In genomic region chr5:43286623-43287022, GRCh38 we compare ENCODE assay signal across 28 cellular contexts. TPM values are rescaled to one million over a fixed set of nuclear protein-coding genes. Genes with fewer than 3 reads are reported as not detected.
A peak's percentile ranks its signal among the peaks of the same experiment; 100 is the strongest.
DNase-seq lines count a peak whose midpoint lies in the region; ATAC-seq, FAIRE-seq and TF ChIP-seq lines count a peak whose summit lies in the region.
"Had no signal": no experiment of that assay in that cellular context is flagged by ENCODE, and none has a peak within 500 bp of the region (broad histone marks: within the 10 kb centered on the region; RNA-seq: fewer than 3 reads in every experiment).

No MANE protein-coding gene starts in this region.

- peak; percentile 71 for FAIRE-seq in keratinocyte (lab: Jason Lieb, UNC)
- no peak for FAIRE-seq in small intestine (lab: Jason Lieb, UNC)

- no peaks in the 10 kb centered on the region for H3K4me1 Mint-ChIP-seq in T-helper 17 cell
- peaks cover 9% of the 10 kb centered on the region for H3K4me1 Mint-ChIP-seq in activated CD8-positive, alpha-beta memory T cell treated with anti-CD3 and anti-CD28 coated beads, Interleukin-2, amount 10 ng/mL, durations not matched to agents 7 days and 5 days
- H3K4me1 Mint-ChIP-seq: memory B cell, T-cell had no signal

- DNase-seq in left ventricle myocardium superior, result no peak
- DNase-seq in cardiac septum (ENCODE audit: low spot score), result no peak
- DNase-seq in T-helper 17 cell, result no peak
- DNase-seq in keratinocyte (ENCODE audit: low read depth, low spot score), result no peak
- no peak for DNase-seq in small intestine
- no peak for DNase-seq in foreskin melanocyte
- no peak for DNase-seq in activated CD8-positive, alpha-beta memory T cell treated with anti-CD3 and anti-CD28 coated beads, Interleukin-2, amount 10 ng/mL, durations not matched to agents 7 days and 5 days
- DNase-seq: ACHN; activated naive CD4-positive, alpha-beta T cell treated with anti-CD3 and anti-CD28 coated beads, Interleukin-2, amount 10 ng/mL, durations not matched to agents 7 days and 5 days; activated T-cell treated with anti-CD3 and anti-CD28 coated beads, Interleukin-2, amount 50 U/mL, for 72 hours; anterior cingulate cortex; BE2C; foreskin fibroblast; left cardiac atrium; NCI-H1417 treated with DMSO at 0.1 percent for 48 hours; NCI-H2081 treated with DMSO at 0.1 percent for 48 hours; NCI-H226; NCI-H748 treated with DMSO at 0.1 percent for 48 hours; T-cell had no signal

- H3K79me2 ChIP-seq in keratinocyte (ENCODE audit: control insufficient read depth, insufficient read depth, low read length), result no peaks in the 10 kb centered on the region

- H3K27me3 ChIP-seq in keratinocyte (ENCODE audit: control insufficient read depth, extremely low read depth, insufficient read depth, low read length) (no peaks in the 10 kb centered on the region), small intestine (ENCODE audit: control insufficient read depth in 2 of 2, insufficient read depth in 2 of 2, low read length in 2 of 2) (no peaks in the 10 kb centered on the region)
- H3K27me3 ChIP-seq: BE2C, SJSA1, vagina had no signal

- intact Hi-C loops in left ventricle myocardium superior (cut with micrococcal nuclease) (no loop called here), cardiac septum (cut with DNase I) (no loop called here)

- H3K4me1 ChIP-seq in keratinocyte (ENCODE audit: control insufficient read depth, extremely low read depth, insufficient read depth, low read length) (peaks cover 16% of the 10 kb centered on the region), small intestine (ENCODE audit: control insufficient read depth in 2 of 2, insufficient read depth in 1 of 2, low read depth in 1 of 2, low read length in 1 of 2) (no peaks in the 10 kb centered on the region)
- H3K4me1 ChIP-seq: BE2C, SJSA1, vagina had no signal

- H3K4me3 ChIP-seq in keratinocyte (ENCODE audit: control insufficient read depth in 2 of 3, extremely low read depth in 1 of 3, insufficient read depth in 2 of 3, low read depth in 1 of 3, low read length in 3 of 3) (no peak overlapping the region), small intestine (ENCODE audit: low read depth in 1 of 2, low read length in 2 of 2) (no peak overlapping the region)
- H3K4me3 ChIP-seq: coronary artery, SJSA1, thoracic aorta, vagina had no signal

- H3K4me2 ChIP-seq in keratinocyte (ENCODE audit: control insufficient read depth, extremely low read depth, insufficient read depth, low read depth, low read length), result no peak overlapping the region
- H3K4me2 ChIP-seq: KMS-11 had no signal

- H3K36me3 Mint-ChIP-seq in T-helper 17 cell (ENCODE audit: low read depth), result peaks cover 9% of the 10 kb centered on the region
- peaks cover 41% of the 10 kb centered on the region for H3K36me3 Mint-ChIP-seq in activated CD8-positive, alpha-beta memory T cell treated with anti-CD3 and anti-CD28 coated beads, Interleukin-2, amount 10 ng/mL, durations not matched to agents 7 days and 5 days

- peaks cover 2% of the 10 kb centered on the region for H4K20me1 ChIP-seq in keratinocyte (ENCODE audit: control insufficient read depth, extremely low read depth, insufficient read depth, low read length)

- no peak overlapping the region for H3K9ac ChIP-seq in keratinocyte (ENCODE audit: control insufficient read depth, extremely low read depth, insufficient read depth, low read length)
- H3K9ac ChIP-seq: KMS-11 had no signal

- dilution Hi-C loops in keratinocyte (cut with MboI; ENCODE audit: extremely low pct_ligation_motif_present, low sequenced_read_pairs), result no loop called here

- CTCF ChIA-PET in activated CD8-positive, alpha-beta memory T cell treated with anti-CD3 and anti-CD28 coated beads, Interleukin-2, amount 10 ng/mL, durations not matched to agents 7 days and 5 days (lab: Charles Lee), result no interaction called here

- no peak for TF ChIP-seq CTCF in keratinocyte (optimal IDR thresholded peaks at IDR 0.05 in 1 of 3, IDR thresholded peaks at IDR 0.05 in 1 of 3, conservative IDR thresholded peaks at IDR 0.05 in 1 of 3; ENCODE audit: extremely low read depth in 1 of 3, insufficient read depth in 2 of 3, low read length in 3 of 3)

- no peak overlapping the region for H2AFZ ChIP-seq in keratinocyte (ENCODE audit: control insufficient read depth, low read length)

- H3K36me3 ChIP-seq in keratinocyte (ENCODE audit: control insufficient read depth in 2 of 2, extremely low read depth in 1 of 2, insufficient read depth in 2 of 2, low read length in 2 of 2) (peaks cover 9 to 11% of the 10 kb centered on the region in 2 experiments), small intestine (ENCODE audit: control insufficient read depth in 2 of 2, insufficient read depth in 2 of 2, low read length in 2 of 2) (peaks cover 9% of the 10 kb centered on the region in 2 donors)

- H3K4me3 Mint-ChIP-seq in T-helper 17 cell, result no peak overlapping the region
- no peak overlapping the region for H3K4me3 Mint-ChIP-seq in activated CD8-positive, alpha-beta memory T cell treated with anti-CD3 and anti-CD28 coated beads, Interleukin-2, amount 10 ng/mL, durations not matched to agents 7 days and 5 days
- H3K4me3 Mint-ChIP-seq: activated naive CD4-positive, alpha-beta T cell treated with anti-CD3 and anti-CD28 coated beads, Interleukin-2, amount 10 ng/mL, durations not matched to agents 7 days and 5 days; activated T-cell treated with anti-CD3 and anti-CD28 coated beads, Interleukin-2, amount 50 U/mL, for 72 hours; memory B cell; stimulated activated naive CD8-positive, alpha-beta T cell treated with anti-CD3 and anti-CD28 coated beads, Interleukin-15, Interleukin-2, amounts not matched to agents 100 ng/mL and 50 ng/mL, for 24 hours; T-cell had no signal

- ATAC-seq in left ventricle myocardium superior (peak; percentile 27), T-helper 17 cell (peak; percentile 32), GM18519 (IDR thresholded peaks at IDR 0.05; ENCODE audit: low FRiP score, unreplicated experiment) (no peak)
- no peak for ATAC-seq in activated CD8-positive, alpha-beta memory T cell treated with anti-CD3 and anti-CD28 coated beads, Interleukin-2, amount 10 ng/mL, durations not matched to agents 7 days and 5 days
- ATAC-seq: activated T-cell treated with anti-CD3 and anti-CD28 coated beads, Interleukin-2, amount 50 U/mL, for 72 hours; esophagus mucosa; left cardiac atrium; T-cell had no signal

- no peaks in the 10 kb centered on the region for H3K9me1 ChIP-seq in keratinocyte (ENCODE audit: control insufficient read depth, extremely low read depth, insufficient read depth, low read length)

- H3K9me3 ChIP-seq in T-helper 17 cell (ENCODE audit: control insufficient read depth, low read length, poor library complexity, severe bottlenecking) (no peaks in the 10 kb centered on the region), keratinocyte (ENCODE audit: control insufficient read depth, low read depth, low read length) (no peaks in the 10 kb centered on the region), small intestine (ENCODE audit: control insufficient read depth, low read depth) (no peaks in the 10 kb centered on the region)
- H3K9me3 ChIP-seq: BE2C, SJSA1, thoracic aorta, vagina had no signal

- H3K9me3 Mint-ChIP-seq in activated CD8-positive, alpha-beta memory T cell treated with anti-CD3 and anti-CD28 coated beads, Interleukin-2, amount 10 ng/mL, durations not matched to agents 7 days and 5 days (ENCODE audit: low read depth), result no peaks in the 10 kb centered on the region
- H3K9me3 Mint-ChIP-seq: activated naive CD4-positive, alpha-beta T cell treated with anti-CD3 and anti-CD28 coated beads, Interleukin-2, amount 10 ng/mL, durations not matched to agents 7 days and 5 days; activated T-cell treated with anti-CD3 and anti-CD28 coated beads, Interleukin-2, amount 50 U/mL, for 72 hours; stimulated activated naive CD8-positive, alpha-beta T cell treated with anti-CD3 and anti-CD28 coated beads, Interleukin-15, Interleukin-2, amounts not matched to agents 100 ng/mL and 50 ng/mL, for 24 hours; T-cell had no signal

- no peaks in the 10 kb centered on the region for H3K27me3 Mint-ChIP-seq in T-helper 17 cell
- no peaks in the 10 kb centered on the region for H3K27me3 Mint-ChIP-seq in activated CD8-positive, alpha-beta memory T cell treated with anti-CD3 and anti-CD28 coated beads, Interleukin-2, amount 10 ng/mL, durations not matched to agents 7 days and 5 days
- H3K27me3 Mint-ChIP-seq: activated naive CD4-positive, alpha-beta T cell treated with anti-CD3 and anti-CD28 coated beads, Interleukin-2, amount 10 ng/mL, durations not matched to agents 7 days and 5 days; memory B cell; stimulated activated naive CD8-positive, alpha-beta T cell treated with anti-CD3 and anti-CD28 coated beads, Interleukin-15, Interleukin-2, amounts not matched to agents 100 ng/mL and 50 ng/mL, for 24 hours; T-cell had no signal

- peak overlapping the region; percentile 14 for H3K27ac Mint-ChIP-seq in T-helper 17 cell
- no peak overlapping the region for H3K27ac Mint-ChIP-seq in activated CD8-positive, alpha-beta memory T cell treated with anti-CD3 and anti-CD28 coated beads, Interleukin-2, amount 10 ng/mL, durations not matched to agents 7 days and 5 days
- H3K27ac Mint-ChIP-seq: activated naive CD4-positive, alpha-beta T cell treated with anti-CD3 and anti-CD28 coated beads, Interleukin-2, amount 10 ng/mL, durations not matched to agents 7 days and 5 days; activated T-cell treated with anti-CD3 and anti-CD28 coated beads, Interleukin-2, amount 50 U/mL, for 72 hours; memory B cell; stimulated activated naive CD8-positive, alpha-beta T cell treated with anti-CD3 and anti-CD28 coated beads, Interleukin-15, Interleukin-2, amounts not matched to agents 100 ng/mL and 50 ng/mL, for 24 hours; T-cell had no signal

- H3K27ac ChIP-seq in keratinocyte (ENCODE audit: control insufficient read depth, insufficient read depth, low read length) (no peak overlapping the region), small intestine (ENCODE audit: low read depth in 1 of 2, low read length in 1 of 2) (no peak overlapping the region)
- H3K27ac ChIP-seq: coronary artery, KMS-11, SJSA1, thoracic aorta, vagina had no signal

RNA-seq across cellular contexts. Expression of gene HMGCS1, which starts 26.6 kb away (rescaled TPM):
- total RNA-seq in left ventricle myocardium superior (25.4 TPM), cardiac septum (34.4 TPM), T-helper 17 cell (10 to 100 TPM; 71.1 to 97.5 TPM)
- polyA plus RNA-seq in keratinocyte (201 to 512 TPM (median 381 TPM) in 3 replicates), small intestine (10 to 100 TPM; 46.7 to 84.5 (median 58.6) TPM)
- polyA plus RNA-seq in keratinocyte (2011; ENCODE audit: low read depth), result 170 TPM
- polyA plus RNA-seq in keratinocyte (2011; cell fraction: cytosol; rRNA removed), result 110 and 222 TPM in 2 replicates
- 312 and 435 TPM in 2 replicates for polyA plus RNA-seq in keratinocyte (2011; cell fraction: nucleus; rRNA removed)
- 83.4 and 351 TPM in 2 replicates for polyA plus RNA-seq in keratinocyte (2012; ENCODE audit: low replicate concordance)
- polyA minus RNA-seq in keratinocyte, result 101 to 485 TPM (median 163 TPM) in 3 replicates
- polyA minus RNA-seq in keratinocyte (2011; cell fraction: cytosol; rRNA and poly(A)+ RNA removed), result 148 TPM
- 272 and 495 TPM in 2 replicates for polyA minus RNA-seq in keratinocyte (2011; cell fraction: nucleus; rRNA and poly(A)+ RNA removed)
- total RNA-seq in activated CD8-positive, alpha-beta memory T cell treated with anti-CD3 and anti-CD28 coated beads, Interleukin-2, amount 10 ng/mL, durations not matched to agents 7 days and 5 days, result 100 to 1,000 TPM in 1 of 2 experiments, 10 to 100 TPM in 1; 91.4 to 121 TPM

Comparison
In these comparisons a context has a peak if more than half of its experiments do, and no peak if none do; other contexts are left out.
1. ATAC-seq: peak in left ventricle myocardium superior (single experiment) and T-helper 17 cell (single experiment); none in GM18519 (single experiment) and activated CD8-positive, alpha-beta memory T cell treated with anti-CD3 and anti-CD28 coated beads, Interleukin-2, amount 10 ng/mL, durations not matched to agents 7 days and 5 days (single experiment).